In the genomic region with DNA sequence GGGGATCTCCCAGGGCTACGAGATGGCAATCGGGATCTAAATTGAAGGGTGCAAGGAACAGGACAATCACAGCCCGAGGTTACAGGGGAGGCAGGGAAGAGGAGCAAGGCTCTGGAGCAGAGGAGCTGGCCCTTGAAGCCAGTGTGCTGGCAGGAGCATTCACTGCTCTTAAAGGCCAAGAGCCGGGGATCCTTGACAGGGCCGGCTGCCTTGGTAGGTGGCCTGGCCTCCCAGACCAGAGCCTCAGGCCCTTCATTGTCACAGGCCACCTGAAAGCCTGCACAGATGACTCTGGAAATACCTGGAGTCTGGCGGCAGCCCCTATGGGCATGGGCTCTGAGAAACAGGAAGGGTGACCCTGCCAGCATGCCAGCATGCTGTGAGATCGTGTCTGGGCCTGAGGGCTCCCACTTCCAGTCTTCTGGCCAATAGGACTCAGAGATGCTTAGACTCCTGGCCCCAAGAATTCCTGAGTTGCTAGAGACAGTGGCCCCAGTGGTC, we compare ENCODE assay signal across 20 cellular contexts. TPM values are rescaled to one million over a fixed set of nuclear protein-coding genes. Genes with fewer than 3 reads are reported as not detected.
DNase-seq lines count a peak whose midpoint lies in the region; ATAC-seq and TF ChIP-seq lines count a peak whose summit lies in the region.
"Had no signal": no experiment of that assay in that cellular context is flagged by ENCODE, and none has a peak within 500 bp of the region (broad histone marks: within the 10 kb centered on the region; RNA-seq: fewer than 3 reads in every experiment).

No MANE protein-coding gene starts in this region.

- H3K36me3 ChIP-seq in H7 (replicated peaks; ENCODE audit: control insufficient read depth, insufficient read depth, low read length), result no peaks in the 10 kb centered on the region; the same call in 1 of the 2 replicates
- H3K36me3 ChIP-seq in mammary epithelial cell (ENCODE audit: insufficient read depth, low read length), result no peaks in the 10 kb centered on the region
- H3K36me3 ChIP-seq in hepatocyte (replicated peaks; ENCODE audit: insufficient read depth, low read depth), result no peaks in the 10 kb centered on the region
- H3K36me3 ChIP-seq in trophoblast cell (ENCODE audit: control insufficient read depth in 1 of 2, insufficient read depth in 2 of 2, low read length in 2 of 2), result peaks cover 34 to 37% of the 10 kb centered on the region in 2 experiments
- H3K36me3 ChIP-seq: thoracic aorta had no signal

- in situ Hi-C loops in mammary epithelial cell (cut with MboI; ENCODE audit: low sequenced_read_pairs in 2 of 2), result no loop called here

- H3K9me3 ChIP-seq in mammary epithelial cell (replicated peaks; ENCODE audit: insufficient read depth, low read length), result no peaks in the 10 kb centered on the region
- no peaks in the 10 kb centered on the region for H3K9me3 ChIP-seq in hepatocyte (ENCODE audit: low read depth)
- H3K9me3 ChIP-seq in trophoblast cell (ENCODE audit: insufficient read depth, low read depth, low read length), result no peaks in the 10 kb centered on the region
- H3K9me3 ChIP-seq: Peyer's patch, thoracic aorta had no signal

- H3K4me2 ChIP-seq in mammary epithelial cell (ENCODE audit: insufficient read depth, low read depth, low read length), result peak overlapping the region; percentile 54
- no peak overlapping the region for H3K4me2 ChIP-seq in hepatocyte
- H3K4me2 ChIP-seq in trophoblast cell (ENCODE audit: low read length), result no peak overlapping the region

- no peaks in the 10 kb centered on the region for H3K27me3 ChIP-seq in H7 (ENCODE audit: control insufficient read depth, insufficient read depth, low read length)
- no peaks in the 10 kb centered on the region for H3K27me3 ChIP-seq in mammary epithelial cell (ENCODE audit: insufficient read depth, low read length)
- H3K27me3 ChIP-seq in hepatocyte, result no peaks in the 10 kb centered on the region
- H3K27me3 ChIP-seq in trophoblast cell (ENCODE audit: insufficient read depth, low read length), result no peaks in the 10 kb centered on the region
- H3K27me3 ChIP-seq: Peyer's patch had no signal

- H4K8ac ChIP-seq in trophoblast cell (ENCODE audit: low read depth, low read length), result peak overlapping the region; percentile 83

- H2BK5ac ChIP-seq in trophoblast cell (ENCODE audit: low read depth, low read length, poor library complexity), result peak overlapping the region; percentile 56

- 6% methylated on average over 7 of the region's 7 CpGs for WGBS in mammary epithelial cell (ENCODE audit: low coverage, missing lambda C conversion rate)
- 53% methylated on average over 7 of the region's 7 CpGs for WGBS in hepatocyte (ENCODE audit: low lambda C conversion rate, missing lambda C conversion rate)
- no CpG with 5 or more reads among the region's 7 CpGs for WGBS in trophoblast cell (ENCODE audit: extremely low coverage, insufficient coverage, insufficient read length)

- H4K20me1 ChIP-seq in mammary epithelial cell (ENCODE audit: insufficient read depth, low read length) (no peaks in the 10 kb centered on the region), hepatocyte (ENCODE audit: insufficient read depth, poor library complexity, severe bottlenecking) (no peaks in the 10 kb centered on the region)

- H3K27ac ChIP-seq in mammary epithelial cell (ENCODE audit: insufficient read depth, low read depth, low read length), result no peak overlapping the region
- H3K27ac ChIP-seq in hepatocyte, result peak overlapping the region; percentile 84
- H3K27ac ChIP-seq in trophoblast cell (ENCODE audit: low read depth, low read length), result peak overlapping the region; percentile 92
- H3K27ac ChIP-seq: thoracic aorta had no signal

- no peak for ATAC-seq in GM21786 (IDR thresholded peaks at IDR 0.05; ENCODE audit: unreplicated experiment)
- ATAC-seq in HG02798 (IDR thresholded peaks at IDR 0.05; ENCODE audit: poor library complexity, unreplicated experiment), result no peak
- ATAC-seq: activated CD8-positive, alpha-beta T cell treated with anti-CD3 and anti-CD28 coated beads for 36 hours had no signal

- H3K79me2 ChIP-seq in mammary epithelial cell (ENCODE audit: insufficient read depth, low read length), result no peaks in the 10 kb centered on the region
- H3K79me2 ChIP-seq in hepatocyte, result no peaks in the 10 kb centered on the region
- H3K79me2 ChIP-seq in trophoblast cell (ENCODE audit: control insufficient read depth, insufficient read depth, low read length, poor library complexity), result peaks cover 7% of the 10 kb centered on the region

- H3K18ac ChIP-seq in trophoblast cell (ENCODE audit: low read length), result no peak overlapping the region

- no peaks in the 10 kb centered on the region for H3K9me2 ChIP-seq in hepatocyte (replicated peaks; ENCODE audit: insufficient read depth)

- dilution Hi-C loops in mammary epithelial cell (cut with HindIII; ENCODE audit: low sequenced_read_pairs), result loop anchor here (5.0 kb wide), 1 partner anchor 67 kb away; no protein-coding TSS in a partner anchor

- H3K9ac ChIP-seq in mammary epithelial cell (ENCODE audit: insufficient read depth, low read length) (no peak overlapping the region), trophoblast cell (ENCODE audit: low read length) (no peak overlapping the region)

- H2AK5ac ChIP-seq in trophoblast cell (ENCODE audit: low read length), result no peak overlapping the region

- peaks cover 21% of the 10 kb centered on the region for H3K79me1 ChIP-seq in trophoblast cell (ENCODE audit: low read length)

- TF ChIP-seq CTCF in mammary epithelial cell (conservative IDR thresholded peaks at IDR 0.05 in 1 of 2, IDR thresholded peaks at IDR 0.05 in 1 of 2; ENCODE audit: extremely low read depth in 1 of 2, insufficient read depth in 1 of 2, low read depth in 1 of 2, low read length in 2 of 2) (no peak), hepatocyte (IDR thresholded peaks at IDR 0.05; ENCODE audit: poor library complexity) (no peak)

- H3K23ac ChIP-seq in trophoblast cell (ENCODE audit: low read length), result no peak overlapping the region

- H4K12ac ChIP-seq in trophoblast cell (ENCODE audit: low read depth, low read length), result no peak overlapping the region

- CTCF ChIA-PET in mammary epithelial cell (lab: Charles Lee; ENCODE audit: low non-redundant PET), result no interaction called here

- H4K91ac ChIP-seq in trophoblast cell (ENCODE audit: low read depth, low read length), result peak overlapping the region; percentile 88

- peak overlapping the region; percentile 86 for H2AFZ ChIP-seq in mammary epithelial cell (ENCODE audit: low read depth, low read length)
- H2AFZ ChIP-seq in hepatocyte, result no peak overlapping the region
- H2AFZ ChIP-seq in trophoblast cell (ENCODE audit: insufficient read depth, low read length, poor library complexity), result no peak overlapping the region

- peak overlapping the region; percentile 67 for H2BK120ac ChIP-seq in trophoblast cell (ENCODE audit: insufficient read depth, low read length, poor library complexity)

- intact Hi-C loops in mammary epithelial cell (cut with micrococcal nuclease), result loop anchor here (10.0 kb wide), 1 partner anchor 59 kb away; no protein-coding TSS in a partner anchor

- peaks cover 18% of the 10 kb centered on the region for H3K4me1 ChIP-seq in mammary epithelial cell (ENCODE audit: insufficient read depth, low read length)
- peaks cover 19% of the 10 kb centered on the region for H3K4me1 ChIP-seq in hepatocyte (ENCODE audit: insufficient read depth)
- peaks cover 23 to 29% of the 10 kb centered on the region in 2 experiments for H3K4me1 ChIP-seq in trophoblast cell (ENCODE audit: control insufficient read depth in 1 of 2, insufficient read depth in 2 of 2, low read length in 2 of 2)
- H3K4me1 ChIP-seq: Peyer's patch had no signal

- H3K14ac ChIP-seq in trophoblast cell (ENCODE audit: low read length), result peak overlapping the region; percentile 47

- BruUV-seq in mammary epithelial cell (replicated peaks; lab: Mats Ljungman, UMichigan), result no TSS peak

- DNase-seq in H7 (peak; percentile 56), mammary epithelial cell (peak; percentile 49), hepatocyte (ENCODE audit: low spot score) (no peak), trophoblast cell (peak; percentile 99), NCI-H146 (lab: John Stamatoyannopoulos, UW) (no peak)
- DNase-seq in stimulated activated CD4-positive, alpha-beta T cell treated with anti-CD3 and anti-CD28 coated beads, Interleukin-12 subunit alpha, Interleukin-12 subunit beta, amount 100 ng/mL, for 4 hours, result no peak
- DNase-seq: activated CD8-positive, alpha-beta T cell treated with anti-CD3 and anti-CD28 coated beads for 36 hours; amniotic stem cell; Calu3; foreskin melanocyte; GF-D8; NCI-H2029 treated with DMSO at 0.1 percent for 48 hours; NCI-H526; stimulated activated CD4-positive, alpha-beta T cell treated with anti-CD3 and anti-CD28 coated beads, Interleukin-2, amount 100 ng/mL, for 48 hours; SW 1271 had no signal

- no peak overlapping the region for H3K4ac ChIP-seq in trophoblast cell (ENCODE audit: low read depth, low read length)

- H3K4me3 ChIP-seq in H7 (ENCODE audit: insufficient read depth, low read depth, low read length) (no peak overlapping the region), mammary epithelial cell (replicated peaks in 1 of 3; ENCODE audit: insufficient read depth in 1 of 3, low read depth in 2 of 3, low read length in 3 of 3) (no peak overlapping the region), hepatocyte (no peak overlapping the region), trophoblast cell (ENCODE audit: low read depth, low read length) (no peak overlapping the region)
- H3K4me3 ChIP-seq: Peyer's patch, thoracic aorta had no signal

- no peak overlapping the region for H2BK12ac ChIP-seq in trophoblast cell (ENCODE audit: low read length)

RNA-seq across cellular contexts. Expression of gene PDIA6, which starts 38.7 kb away (rescaled TPM):
- 330 and 354 TPM in 2 replicates for total RNA-seq in H7 (2014; rRNA removed; shearing (Covaris generic))
- total RNA-seq in mammary epithelial cell (100 to 1,000 TPM; 168 to 256 TPM), hepatocyte (507 and 515 TPM in 2 replicates)
- polyA plus RNA-seq in mammary epithelial cell (270 TPM), hepatocyte (715 and 766 TPM in 2 replicates)
- polyA minus RNA-seq in mammary epithelial cell, result 139 TPM
- polyA plus RNA-seq in trophoblast cell (2013), result 459 and 461 TPM in 2 replicates

RNA-seq across cellular contexts. Expression of gene ATP6V1C2, which starts 52.5 kb away (rescaled TPM):
- total RNA-seq in H7 (2014; rRNA removed; shearing (Covaris generic)), result 0.30 and 0.42 TPM in 2 replicates
- total RNA-seq in mammary epithelial cell, result under 1 TPM in 1 of 2 donors, not detected in 1; under 0.01 TPM
- 0.01 TPM for polyA plus RNA-seq in mammary epithelial cell
- polyA minus RNA-seq in mammary epithelial cell, result not detected
- total RNA-seq in hepatocyte, result 0.32 and 0.57 TPM in 2 replicates
- 1.3 and 2.0 TPM in 2 replicates for polyA plus RNA-seq in hepatocyte
- 75.0 and 76.0 TPM in 2 replicates for polyA plus RNA-seq in trophoblast cell (2013)
- total RNA-seq: activated CD8-positive, alpha-beta T cell treated with anti-CD3 and anti-CD28 coated beads for 36 hours; chondrocyte had no signal

Comparison
In these comparisons a context has a peak if more than half of its experiments do, and no peak if none do; other contexts are left out.
1. DNase-seq: peak in H7 (single experiment), mammary epithelial cell (single experiment) and trophoblast cell (2 of 2); none in hepatocyte (single experiment), NCI-H146 (single experiment) and stimulated activated CD4-positive, alpha-beta T cell treated with anti-CD3 and anti-CD28 coated beads, Interleukin-12 subunit alpha, Interleukin-12 subunit beta, amount 100 ng/mL, for 4 hours (single experiment).